ENCODE assay signal across 12 cellular contexts in the genomic region with DNA sequence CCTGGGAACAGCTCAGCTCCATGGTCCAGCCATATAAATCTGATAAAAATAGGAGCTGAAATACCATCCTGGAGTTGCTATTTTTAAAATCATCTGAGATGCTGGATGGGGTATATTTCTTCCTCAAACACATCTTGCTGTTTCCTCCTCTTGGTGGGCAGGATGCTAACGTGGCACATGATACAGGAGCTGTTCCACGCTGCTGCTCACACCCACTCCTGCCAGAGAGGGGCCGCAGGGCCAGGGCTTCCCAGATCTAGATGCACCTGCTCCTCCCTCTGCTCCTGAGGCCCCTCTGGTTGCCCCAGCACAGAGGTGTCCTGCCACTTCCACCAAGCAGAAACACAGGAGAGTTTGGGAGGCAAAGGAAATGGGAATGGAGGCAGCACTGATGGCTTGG. TPM values are rescaled to one million over a fixed set of nuclear protein-coding genes. Genes with fewer than 3 reads are reported as not detected.
DNase-seq lines count a peak whose midpoint lies in the region; ATAC-seq and TF ChIP-seq lines count a peak whose summit lies in the region.
"Had no signal": no experiment of that assay in that cellular context is flagged by ENCODE, and none has a peak within 500 bp of the region (broad histone marks: within the 10 kb centered on the region; RNA-seq: fewer than 3 reads in every experiment).

No MANE protein-coding gene starts in this region.

- no peaks in the 10 kb centered on the region for H3K9me2 ChIP-seq in DOHH2 (replicated peaks; ENCODE audit: control insufficient read depth, low read length)

- peaks cover 4% of the 10 kb centered on the region for H3K9me3 Mint-ChIP-seq in natural killer cell treated with Interleukin-12 subunit alpha and Interleukin-12 subunit beta and Interleukin-15 and Interleukin-18, amount 100 ng/mL, for 72 hours
- H3K9me3 Mint-ChIP-seq: naive B cell had no signal

- peaks cover 14% of the 10 kb centered on the region for H3K36me3 Mint-ChIP-seq in natural killer cell treated with Interleukin-12 subunit alpha and Interleukin-12 subunit beta and Interleukin-15 and Interleukin-18, amount 100 ng/mL, for 72 hours

- H3K9me3 ChIP-seq in BLaER1 (no peaks in the 10 kb centered on the region), DOHH2 (ENCODE audit: control insufficient read depth, insufficient read depth, low read length) (no peaks in the 10 kb centered on the region), adrenal gland (replicated peaks in 1 of 3) (no peaks in the 10 kb centered on the region)

- TF ChIP-seq POLR2A in adrenal gland (IDR thresholded peaks at IDR 0.05): no peak

- WGBS in adrenal gland, 4 donors: 67 to 76% (median 73%) methylated on average over 2 to 3 of the region's 3 CpGs

- H3K27ac ChIP-seq in BLaER1 (peak overlapping the region; percentile 45), DOHH2 (ENCODE audit: low read depth, low read length) (no peak overlapping the region), adrenal gland (peak overlapping the region in 3 of 5 donors; percentile 23 to 96 (median 71))

- peak overlapping the region; percentile 98 to 100 for H3K27ac Mint-ChIP-seq in natural killer cell treated with Interleukin-12 subunit alpha and Interleukin-12 subunit beta and Interleukin-15 and Interleukin-18, amount 100 ng/mL, for 72 hours

- peaks cover 50 to 56% of the 10 kb centered on the region in 2 donors for H3K4me1 Mint-ChIP-seq in natural killer cell treated with Interleukin-12 subunit alpha and Interleukin-12 subunit beta and Interleukin-15 and Interleukin-18, amount 100 ng/mL, for 72 hours (ENCODE audit: low read depth in 2 of 2)

- DNase-seq in adrenal gland (no peak), ureter (ENCODE audit: low spot score) (no peak)
- DNase-seq in natural killer cell treated with Interleukin-12 subunit alpha and Interleukin-12 subunit beta and Interleukin-15 and Interleukin-18, amount 100 ng/mL, for 72 hours (ENCODE audit: low spot score): peak; percentile 15
- DNase-seq: naive B cell, NCI-H146, NCI-H526, SHP77, WERI-Rb-1 had no signal

- H3K4me3 ChIP-seq in BLaER1 (no peak overlapping the region), DOHH2 (ENCODE audit: low read length) (no peak overlapping the region), adrenal gland (no peak overlapping the region)

- H3K4me2 ChIP-seq in BLaER1 (peak overlapping the region; percentile 93), DOHH2 (ENCODE audit: low read length) (0 out of 2 replicates have a peak overlapping the region, but pooled peaks have one; percentile 40)

- intact Hi-C loops in adrenal gland (cut with DNase I): no loop called here

- H3K9ac ChIP-seq in BLaER1: no peak overlapping the region

- TF ChIP-seq CTCF in DOHH2 (IDR thresholded peaks at IDR 0.05; ENCODE audit: low read depth, low read length, poor library complexity, severe bottlenecking): no peak
- no peak for TF ChIP-seq CTCF in adrenal gland (IDR thresholded peaks at IDR 0.05)

- ATAC-seq in natural killer cell treated with Interleukin-12 subunit alpha and Interleukin-12 subunit beta and Interleukin-15 and Interleukin-18, amount 100 ng/mL, for 72 hours: no peak
- ATAC-seq in GM21423 (IDR thresholded peaks at IDR 0.05; ENCODE audit: unreplicated experiment) (no peak), GM18867 (IDR thresholded peaks at IDR 0.05; ENCODE audit: unreplicated experiment) (no peak)

- peaks cover 30% of the 10 kb centered on the region; the same call in 1 of the 2 replicates for H4K20me1 ChIP-seq in BLaER1
- H4K20me1 ChIP-seq in DOHH2 (ENCODE audit: control insufficient read depth, insufficient read depth, low read depth, low read length): no peaks in the 10 kb centered on the region

- H3K4me1 ChIP-seq in BLaER1 (peaks cover 82% of the 10 kb centered on the region), DOHH2 (ENCODE audit: control insufficient read depth, low read length) (peaks cover 35% of the 10 kb centered on the region), adrenal gland (replicated peaks in 1 of 2) (peaks cover 67 to 78% of the 10 kb centered on the region in 2 donors)

- H3K36me3 ChIP-seq in BLaER1: peaks cover 34% of the 10 kb centered on the region
- H3K36me3 ChIP-seq in DOHH2 (ENCODE audit: control insufficient read depth, low read length): peaks cover 20% of the 10 kb centered on the region
- no peaks in the 10 kb centered on the region for H3K36me3 ChIP-seq in adrenal gland (replicated peaks in 1 of 2)

- no peaks in the 10 kb centered on the region for H3K27me3 ChIP-seq in BLaER1
- no peaks in the 10 kb centered on the region for H3K27me3 ChIP-seq in DOHH2 (ENCODE audit: control insufficient read depth, low read length)
- no peaks in the 10 kb centered on the region for H3K27me3 ChIP-seq in adrenal gland

- H3K27me3 Mint-ChIP-seq in natural killer cell treated with Interleukin-12 subunit alpha and Interleukin-12 subunit beta and Interleukin-15 and Interleukin-18, amount 100 ng/mL, for 72 hours: no peaks in the 10 kb centered on the region

- H3K4me3 Mint-ChIP-seq in natural killer cell treated with Interleukin-12 subunit alpha and Interleukin-12 subunit beta and Interleukin-15 and Interleukin-18, amount 100 ng/mL, for 72 hours: peak overlapping the region; percentile 93

- peaks cover 54% of the 10 kb centered on the region for H3K79me2 ChIP-seq in DOHH2 (ENCODE audit: control insufficient read depth, low read length)

- peaks cover 4% of the 10 kb centered on the region; the same call in 1 of the 2 replicates for H3F3A ChIP-seq in DOHH2 (ENCODE audit: control insufficient read depth, insufficient read depth)

RNA-seq across cellular contexts. Expression of gene ST3GAL4, which starts 3.3 kb away (rescaled TPM):
- total RNA-seq in adrenal gland (100 to 1,000 TPM; 119 to 359 (median 144) TPM), ureter (46.4 TPM)
- 100 to 1,000 TPM; 210 to 265 (median 254) TPM for polyA plus RNA-seq in adrenal gland
- 10 to 100 TPM; 60.4 to 60.9 TPM for total RNA-seq in natural killer cell treated with Interleukin-12 subunit alpha and Interleukin-12 subunit beta and Interleukin-15 and Interleukin-18, amount 100 ng/mL, for 72 hours

RNA-seq across cellular contexts. Expression of gene DCPS, which starts 48.3 kb away (rescaled TPM):
- total RNA-seq in adrenal gland: 10 to 100 TPM in 7 of 8 donors, 1 to 10 TPM in 1; 8.3 to 22.2 (median 18.8) TPM
- 10 to 100 TPM; 18.2 to 45.5 (median 22.4) TPM for polyA plus RNA-seq in adrenal gland
- total RNA-seq in natural killer cell treated with Interleukin-12 subunit alpha and Interleukin-12 subunit beta and Interleukin-15 and Interleukin-18, amount 100 ng/mL, for 72 hours: 10 to 100 TPM; 32.8 to 46.7 TPM
- total RNA-seq in ureter: 23.2 TPM
